Comparison of ENCODE assay signal across 13 cellular contexts in genomic region chr19:21143428-21143827, GRCh38. TPM values are rescaled to one million over a fixed set of nuclear protein-coding genes. Genes with fewer than 3 reads are reported as not detected.
A peak's percentile ranks its signal among the peaks of the same experiment; 100 is the strongest.
DNase-seq lines count a peak whose midpoint lies in the region; ATAC-seq, FAIRE-seq and TF ChIP-seq lines count a peak whose summit lies in the region.
"Had no signal": no experiment of that assay in that cellular context is flagged by ENCODE, and none has a peak within 500 bp of the region (broad histone marks: within the 10 kb centered on the region; RNA-seq: fewer than 3 reads in every experiment).

No MANE protein-coding gene starts in this region.

- ATAC-seq in lower lobe of right lung (no peak), GM21526 (IDR thresholded peaks at IDR 0.05; ENCODE audit: low FRiP score, unreplicated experiment) (no peak)

- no peaks in the 10 kb centered on the region for H3K23me2 ChIP-seq in H1 (ENCODE audit: low read depth, low read length)

- no peak overlapping the region for H2BK20ac ChIP-seq in H1 (ENCODE audit: low read length)

- TF ChIP-seq POLR2A in H1 (IDR thresholded peaks at IDR 0.05; ENCODE audit: control extremely low read depth in 1 of 2, low read depth in 2 of 2, low read length in 2 of 2): no peak

- no peak overlapping the region for H4K5ac ChIP-seq in H1 (ENCODE audit: insufficient read length, low read depth, low read length)

- no peak overlapping the region for H3K56ac ChIP-seq in H1 (replicated peaks; ENCODE audit: insufficient read length, low read depth, low read length)

- in situ Hi-C loops in GM23248 (cut with MboI): no loop called here

- peaks cover 6% of the 10 kb centered on the region; the same call in 1 of the 2 replicates for H3K36me3 ChIP-seq in GM23248 (ENCODE audit: low read depth)
- peaks cover 53% of the 10 kb centered on the region for H3K36me3 ChIP-seq in OCI-LY7 (ENCODE audit: insufficient read depth, low read length)
- H3K36me3 ChIP-seq in H1 (ENCODE audit: control insufficient read depth in 2 of 4, insufficient read depth in 4 of 4, low read length in 3 of 4): peaks cover 7 to 52% (median 35%) of the 10 kb centered on the region in 4 experiments
- peaks cover 50% of the 10 kb centered on the region for H3K36me3 ChIP-seq in neuron (ENCODE audit: insufficient read depth, low read length)
- peaks cover 37% of the 10 kb centered on the region for H3K36me3 ChIP-seq in lower lobe of right lung

- POLR2A ChIA-PET in OCI-LY7 (lab: Charles Lee) (interaction anchor here (0.6 to 0.9 kb wide), 2 partner anchors 15 to 1522 kb away, joined by 4 to 5 read pairs; no protein-coding TSS in a partner anchor), H1 (lab: Charles Lee; ENCODE audit: partially characterized antibody) (interaction anchor here (0.7 to 2.3 kb wide), 4 partner anchors 7 to 208 kb away, joined by 4 to 13 read pairs (median 10); partner anchors contain the start of gene ZNF714)

- H4K20me1 ChIP-seq in GM23248 (ENCODE audit: insufficient read depth): no peaks in the 10 kb centered on the region
- H4K20me1 ChIP-seq in OCI-LY7 (ENCODE audit: insufficient read depth, low read length): no peaks in the 10 kb centered on the region
- H4K20me1 ChIP-seq in H1 (replicated peaks in 1 of 2; ENCODE audit: control insufficient read depth in 1 of 2, insufficient read depth in 2 of 2, low read length in 2 of 2): no peaks in the 10 kb centered on the region

- peaks cover 46% of the 10 kb centered on the region for H3K79me2 ChIP-seq in GM23248 (ENCODE audit: insufficient read depth)
- H3K79me2 ChIP-seq in OCI-LY7 (ENCODE audit: insufficient read depth, low read depth, low read length): peaks cover 21% of the 10 kb centered on the region
- H3K79me2 ChIP-seq in H1 (ENCODE audit: control insufficient read depth in 1 of 2, insufficient read depth in 2 of 2, low read length in 2 of 2): peaks cover 0 to 30% of the 10 kb centered on the region in 2 experiments; a peak in 2 of 4 replicates

- H3K27me3 ChIP-seq in GM23248 (replicated peaks; ENCODE audit: insufficient read depth): no peaks in the 10 kb centered on the region
- no peaks in the 10 kb centered on the region for H3K27me3 ChIP-seq in H1 (replicated peaks in 1 of 4; ENCODE audit: control insufficient read depth in 3 of 4, extremely low read depth in 1 of 4, insufficient read depth in 3 of 4, low read length in 3 of 4)
- no peaks in the 10 kb centered on the region for H3K27me3 ChIP-seq in neuron (ENCODE audit: insufficient read depth, low read length)
- no peaks in the 10 kb centered on the region for H3K27me3 ChIP-seq in lower lobe of right lung (ENCODE audit: low read depth)
- H3K27me3 ChIP-seq: sigmoid colon had no signal

- H2BK12ac ChIP-seq in H1 (ENCODE audit: low read depth, low read length): no peak overlapping the region

- H3K9me2 ChIP-seq in GM23248 (ENCODE audit: insufficient read depth) (no peaks in the 10 kb centered on the region), OCI-LY7 (ENCODE audit: insufficient read depth, low read length) (no peaks in the 10 kb centered on the region)

- no peak overlapping the region for H2BK5ac ChIP-seq in H1 (ENCODE audit: low read depth, low read length)

- intact Hi-C loops in OCI-LY7 (cut with micrococcal nuclease; ENCODE audit: unreplicated experiment) (loop anchor here (5.0 kb wide), 1 partner anchor 121 kb away; the partner anchor contains the start of gene ZNF430), cardiac septum (cut with DNase I) (no loop called here), lower lobe of right lung (cut with DNase I) (no loop called here)

- 96 to 98% methylated on average over 4 to 5 of the region's 5 CpGs for WGBS in GM23248 (ENCODE audit: low coverage in 1 of 2, low lambda C conversion rate in 2 of 2, missing lambda C conversion rate in 2 of 2), 2 experiments
- WGBS in H1 (ENCODE audit: extremely low coverage in 1 of 2, insufficient coverage in 1 of 2, insufficient read length in 1 of 2, insufficient replicate concordance in 2 of 2, low coverage in 1 of 2, low lambda C conversion rate in 2 of 2, missing lambda C conversion rate in 1 of 2), 2 experiments: 89% methylated on average over 5 of the region's 5 CpGs; no CpG with 5 or more reads in 1 of the 2 experiments

- H3K4me3 ChIP-seq in GM23248 (peak overlapping the region; percentile 90), OCI-LY7 (ENCODE audit: low read depth, low read length, poor library complexity, severe bottlenecking) (no peak overlapping the region), H1 (ENCODE audit: extremely low read depth in 1 of 4, insufficient read depth in 2 of 4, low read depth in 3 of 4, low read length in 4 of 4) (peak overlapping the region in 1 of 4 experiments; percentile 90; a peak in 3 of 8 replicates), neuron (ENCODE audit: low read length) (peak overlapping the region; percentile 76), lower lobe of right lung (no peak overlapping the region)

- H3K4me1 ChIP-seq in GM23248 (ENCODE audit: insufficient read depth): peaks cover 17% of the 10 kb centered on the region
- peaks cover 8% of the 10 kb centered on the region for H3K4me1 ChIP-seq in OCI-LY7 (ENCODE audit: insufficient read depth, low read length, poor library complexity, severe bottlenecking)
- H3K4me1 ChIP-seq in H1 (replicated peaks in 1 of 4; ENCODE audit: control insufficient read depth in 3 of 4, insufficient read depth in 4 of 4, low read length in 3 of 4): no peaks in the 10 kb centered on the region; a peak in 1 of 7 replicates
- H3K4me1 ChIP-seq in neuron (ENCODE audit: insufficient read depth, low read length): peaks cover 7% of the 10 kb centered on the region
- H3K4me1 ChIP-seq in lower lobe of right lung: peaks cover 15% of the 10 kb centered on the region

- no peak overlapping the region for H2BK120ac ChIP-seq in H1 (replicated peaks; ENCODE audit: low read depth, low read length)

- H4K8ac ChIP-seq in H1 (ENCODE audit: extremely low read depth, insufficient read depth, low read length): no peak overlapping the region

- no peak overlapping the region for H4K91ac ChIP-seq in H1 (replicated peaks; ENCODE audit: insufficient read length, low read length)

- BruUV-seq in OCI-LY7 (replicated peaks; lab: Mats Ljungman, UMichigan): no TSS peak

- TF ChIP-seq EP300 in H1 (IDR thresholded peaks at IDR 0.05; ENCODE audit: borderline replicate concordance in 1 of 2, low read depth in 2 of 2, low read length in 2 of 2): no peak

- no peak overlapping the region for H2AK5ac ChIP-seq in H1 (ENCODE audit: low read depth, low read length)

- H3K4ac ChIP-seq in H1 (replicated peaks; ENCODE audit: insufficient read length, low read depth, low read length): no peak overlapping the region

- no peak for TF ChIP-seq RAD21 in H1 (IDR thresholded peaks at IDR 0.05 in 1 of 2, conservative IDR thresholded peaks at IDR 0.05 in 1 of 2; ENCODE audit: low read depth in 2 of 2, low read length in 2 of 2)

- no peak overlapping the region for H3K23ac ChIP-seq in H1 (ENCODE audit: insufficient read length)

- H3K79me1 ChIP-seq in H1 (ENCODE audit: low read depth, low read length): 0 out of 2 replicates have a peak, but pooled peaks cover 2% of the 10 kb centered on the region

- CTCF ChIA-PET in OCI-LY7 (lab: Charles Lee; ENCODE audit: unreplicated experiment) (interaction anchor here (0.6 kb wide), 1 partner anchor 1253 kb away, joined by 4 read pairs; no protein-coding TSS in a partner anchor), H1 (lab: Charles Lee; ENCODE audit: partially characterized antibody) (interaction anchor here (0.7 kb wide), 1 partner anchor 278 kb away, joined by 3 read pairs; no protein-coding TSS in a partner anchor)

- H3K27ac ChIP-seq in GM23248: no peak overlapping the region
- H3K27ac ChIP-seq in OCI-LY7 (ENCODE audit: low read depth, low read length, poor library complexity, severe bottlenecking): no peak overlapping the region
- no peak overlapping the region for H3K27ac ChIP-seq in H1 (ENCODE audit: low read depth, low read length)
- no peak overlapping the region for H3K27ac ChIP-seq in lower lobe of right lung
- H3K27ac ChIP-seq: left ventricle myocardium inferior had no signal

- FAIRE-seq in H1 (lab: Jason Lieb, UNC): no peak

- H3K14ac ChIP-seq in H1 (ENCODE audit: insufficient read length): no peak overlapping the region

- H3K9ac ChIP-seq in GM23248 (peak overlapping the region; percentile 95; the same call in 1 of the 2 replicates), H1 (replicated peaks in 1 of 4; ENCODE audit: extremely low read depth in 1 of 4, low read depth in 3 of 4, low read length in 3 of 4) (no peak overlapping the region)

- H3F3A ChIP-seq in GM23248 (ENCODE audit: insufficient read depth): no peaks in the 10 kb centered on the region

- TF ChIP-seq CTCF in OCI-LY7 (conservative IDR thresholded peaks at IDR 0.05; ENCODE audit: low read length) (no peak), H1 (IDR thresholded peaks at IDR 0.05; ENCODE audit: control extremely low read depth in 1 of 3, insufficient read depth in 1 of 3, low read depth in 1 of 3, low read length in 3 of 3) (no peak), lower lobe of right lung (IDR thresholded peaks at IDR 0.05) (no peak)

- no peak overlapping the region for H2BK15ac ChIP-seq in H1 (ENCODE audit: low read length)

- DNase-seq in GM23248: no peak
- no peak for DNase-seq in OCI-LY7 (ENCODE audit: low spot score)
- DNase-seq in H1 (ENCODE audit: low read depth in 1 of 2, low spot score in 2 of 2): no peak
- no peak for DNase-seq in cardiac septum (ENCODE audit: low spot score)
- DNase-seq in lower lobe of right lung: no peak
- no peak for DNase-seq in NCI-H774 (lab: John Stamatoyannopoulos, UW)
- DNase-seq: foreskin fibroblast, left ventricle myocardium inferior, MV-4-11, NCI-H526, sigmoid colon had no signal

- H3K4me2 ChIP-seq in GM23248 (ENCODE audit: unreplicated experiment) (peak overlapping the region; percentile 74), OCI-LY7 (ENCODE audit: low read length) (peak overlapping the region; percentile 68; the same call in 1 of the 2 replicates), H1 (ENCODE audit: insufficient read depth in 1 of 2, low read depth in 2 of 2, low read length in 2 of 2) (peak overlapping the region; percentile 67 to 71; a peak in 1 of 4 replicates)

- H3K18ac ChIP-seq in H1 (ENCODE audit: extremely low read depth, low read length): no peak overlapping the region

- H2AFZ ChIP-seq in GM23248: no peak overlapping the region
- H2AFZ ChIP-seq in OCI-LY7 (ENCODE audit: low read length): no peak overlapping the region
- no peak overlapping the region for H2AFZ ChIP-seq in H1 (ENCODE audit: low read length)
- H2AFZ ChIP-seq in neuron (ENCODE audit: low read depth, low read length): no peak overlapping the region

- H3K9me3 ChIP-seq in GM23248 (ENCODE audit: low read depth) (no peaks in the 10 kb centered on the region), OCI-LY7 (ENCODE audit: low read length) (peaks cover 32% of the 10 kb centered on the region), H1 (ENCODE audit: insufficient read depth in 2 of 2, low read depth in 1 of 2, low read length in 1 of 2) (peaks cover 17 to 21% of the 10 kb centered on the region in 2 experiments), neuron (ENCODE audit: low read length) (peaks cover 29% of the 10 kb centered on the region), lower lobe of right lung (no peaks in the 10 kb centered on the region)
- H3K9me3 ChIP-seq: left ventricle myocardium inferior, sigmoid colon had no signal

RNA-seq across cellular contexts. Expression of gene ZNF431, which starts 1.6 kb away (rescaled TPM):
- 1.7 and 1.9 TPM in 2 replicates for total RNA-seq in GM23248 (2014; rRNA removed; shearing (Covaris generic))
- polyA plus RNA-seq in GM23248 (2016; fragmentation: Nextera tagmentation; extraction: Ambion mirVana): 3.9 and 5.0 TPM in 2 replicates
- total RNA-seq in OCI-LY7 (2014; rRNA removed; shearing (Covaris generic)): 11.9 and 26.6 TPM in 2 replicates
- total RNA-seq in OCI-LY7 (2022): 27.0 and 34.5 TPM in 2 replicates
- 43.2 and 47.3 TPM in 2 replicates for total RNA-seq in H1 (2021; fragmentation: NEBNext Ultra II Directional; extraction: Animal tissue kit (Norgen Biotek cat#: 25700))
- polyA plus RNA-seq in H1 (2011; rRNA removed): 6.7 and 7.8 TPM in 2 replicates
- 13.8 TPM for polyA plus RNA-seq in H1 (2011; cell fraction: cytosol; rRNA removed)
- polyA plus RNA-seq in H1 (2011; cell fraction: nucleus; rRNA removed): 35.5 TPM
- polyA plus RNA-seq in H1 (2012, experiment 1 of 2): 18.9 to 29.0 TPM (median 28.3 TPM) in 4 replicates
- 1.8 TPM for polyA plus RNA-seq in H1 (2012, experiment 2 of 2)
- 42.2 TPM for polyA plus RNA-seq in H1 (2013, experiment 1 of 2)
- 35.7 TPM for polyA plus RNA-seq in H1 (2013, experiment 2 of 2)
- polyA minus RNA-seq in H1 (2011; rRNA and poly(A)+ RNA removed): 36.0 and 38.1 TPM in 2 replicates
- 49.5 TPM for polyA minus RNA-seq in H1 (2011; cell fraction: cytosol; rRNA and poly(A)+ RNA removed)
- polyA minus RNA-seq in H1 (2011; cell fraction: nucleus; rRNA and poly(A)+ RNA removed): 136 TPM
- 14.3 TPM for total RNA-seq in cardiac septum
- total RNA-seq in lower lobe of right lung: 30.5 TPM

Comparison
In these comparisons a context has a peak if more than half of its experiments do, and no peak if none do; other contexts are left out.
1. H3K4me3 ChIP-seq: peak in GM23248 (single experiment) and neuron (single experiment); none in OCI-LY7 (single experiment) and lower lobe of right lung (single experiment).
2. Peak in every context shown above with its lines, with median percentiles within 50 percentile points of each other: H3K4me2 ChIP-seq.